In genomic region chr9:32424616-32425015, GRCh38 we compare ENCODE assay signal across 32 cellular contexts. TPM values are rescaled to one million over a fixed set of nuclear protein-coding genes. Genes with fewer than 3 reads are reported as not detected.
DNase-seq lines count a peak whose midpoint lies in the region; ATAC-seq, FAIRE-seq and TF ChIP-seq lines count a peak whose summit lies in the region.
"Had no signal": no experiment of that assay in that cellular context is flagged by ENCODE, and none has a peak within 500 bp of the region (broad histone marks: within the 10 kb centered on the region; RNA-seq: fewer than 3 reads in every experiment).

No MANE protein-coding gene starts in this region.

- H3K36me3 ChIP-seq in left lung: peaks cover 0 to 60% of the 10 kb centered on the region in 2 donors

- peaks cover 6% of the 10 kb centered on the region for H3K4me1 Mint-ChIP-seq in activated naive CD8-positive, alpha-beta T cell treated with anti-CD3 and anti-CD28 coated beads, Interleukin-2, amount 10 ng/mL, durations not matched to agents 7 days and 5 days
- no peaks in the 10 kb centered on the region for H3K4me1 Mint-ChIP-seq in activated naive CD8-positive, alpha-beta T cell treated with anti-CD3 and anti-CD28 coated beads, Interleukin-2, amount 50 U/mL, for 24 hours
- no peaks in the 10 kb centered on the region for H3K4me1 Mint-ChIP-seq in mesothelial cell of epicardium
- H3K4me1 Mint-ChIP-seq: central memory CD8-positive, alpha-beta T cell had no signal

- peaks cover 15% of the 10 kb centered on the region for H3K36me3 Mint-ChIP-seq in activated naive CD8-positive, alpha-beta T cell treated with anti-CD3 and anti-CD28 coated beads, Interleukin-2, amount 10 ng/mL, durations not matched to agents 7 days and 5 days
- H3K36me3 Mint-ChIP-seq in activated naive CD8-positive, alpha-beta T cell treated with anti-CD3 and anti-CD28 coated beads, Interleukin-2, amount 50 U/mL, for 24 hours (ENCODE audit: low read depth): peaks cover 9% of the 10 kb centered on the region
- H3K36me3 Mint-ChIP-seq in mesothelial cell of epicardium: peaks cover 30% of the 10 kb centered on the region

- peak overlapping the region in 1 of 2 donors; percentile 6 for H3K27ac ChIP-seq in left lung
- H3K27ac ChIP-seq: epithelial cell of prostate, SJSA1, spleen had no signal

- no peak for ATAC-seq in activated naive CD8-positive, alpha-beta T cell treated with anti-CD3 and anti-CD28 coated beads, Interleukin-2, amount 10 ng/mL, durations not matched to agents 7 days and 5 days (ENCODE audit: low read depth)
- ATAC-seq in activated naive CD8-positive, alpha-beta T cell treated with anti-CD3 and anti-CD28 coated beads, Interleukin-2, amount 50 U/mL, for 24 hours: no peak
- ATAC-seq in left lung (peak; percentile 71), HG02840 (IDR thresholded peaks at IDR 0.05; ENCODE audit: low FRiP score, unreplicated experiment) (no peak)
- ATAC-seq: HCT116; stimulated activated naive CD8-positive, alpha-beta T cell treated with anti-CD3 and anti-CD28 coated beads, Interleukin-15, Interleukin-2, amounts not matched to agents 100 U/mL and 50 U/mL, for 24 hours had no signal

- H3K27me3 Mint-ChIP-seq in activated naive CD8-positive, alpha-beta T cell treated with anti-CD3 and anti-CD28 coated beads, Interleukin-2, amount 10 ng/mL, durations not matched to agents 7 days and 5 days: no peaks in the 10 kb centered on the region
- no peaks in the 10 kb centered on the region for H3K27me3 Mint-ChIP-seq in activated naive CD8-positive, alpha-beta T cell treated with anti-CD3 and anti-CD28 coated beads, Interleukin-2, amount 50 U/mL, for 24 hours
- H3K27me3 Mint-ChIP-seq in mesothelial cell of epicardium (ENCODE audit: low read depth): no peaks in the 10 kb centered on the region
- H3K27me3 Mint-ChIP-seq: activated T-cell treated with anti-CD3 and anti-CD28 coated beads, Interleukin-2, amount 50 U/mL, for 24 hours; central memory CD8-positive, alpha-beta T cell had no signal

- H3K27ac Mint-ChIP-seq in activated naive CD8-positive, alpha-beta T cell treated with anti-CD3 and anti-CD28 coated beads, Interleukin-2, amount 10 ng/mL, durations not matched to agents 7 days and 5 days: peak overlapping the region; percentile 7
- no peak overlapping the region for H3K27ac Mint-ChIP-seq in activated naive CD8-positive, alpha-beta T cell treated with anti-CD3 and anti-CD28 coated beads, Interleukin-2, amount 50 U/mL, for 24 hours
- no peak overlapping the region for H3K27ac Mint-ChIP-seq in mesothelial cell of epicardium
- H3K27ac Mint-ChIP-seq: activated T-cell treated with anti-CD3 and anti-CD28 coated beads, Interleukin-2, amount 50 U/mL, for 24 hours had no signal

- no peak overlapping the region for H3K4me3 Mint-ChIP-seq in activated naive CD8-positive, alpha-beta T cell treated with anti-CD3 and anti-CD28 coated beads, Interleukin-2, amount 10 ng/mL, durations not matched to agents 7 days and 5 days
- no peak overlapping the region for H3K4me3 Mint-ChIP-seq in activated naive CD8-positive, alpha-beta T cell treated with anti-CD3 and anti-CD28 coated beads, Interleukin-2, amount 50 U/mL, for 24 hours
- no peak overlapping the region for H3K4me3 Mint-ChIP-seq in mesothelial cell of epicardium
- H3K4me3 Mint-ChIP-seq: activated T-cell treated with anti-CD3 and anti-CD28 coated beads, Interleukin-2, amount 50 U/mL, for 24 hours; central memory CD8-positive, alpha-beta T cell had no signal

- no peaks in the 10 kb centered on the region for H3K4me1 ChIP-seq in left lung
- H3K4me1 ChIP-seq: spleen had no signal

- no peak for DNase-seq in activated naive CD8-positive, alpha-beta T cell treated with anti-CD3 and anti-CD28 coated beads, Interleukin-2, amount 10 ng/mL, durations not matched to agents 7 days and 5 days
- DNase-seq in activated naive CD8-positive, alpha-beta T cell treated with anti-CD3 and anti-CD28 coated beads, Interleukin-2, amount 50 U/mL, for 24 hours: no peak
- DNase-seq in amniotic epithelial cell (ENCODE audit: low read depth) (peak; percentile 55), left lung (peak in 1 of 2 donors; percentile 38), middle frontal gyrus (ENCODE audit: extremely low spot score, low spot score) (no peak), GM19239 (ENCODE audit: insufficient read length, low spot score) (no peak), mesothelial cell of epicardium (ENCODE audit: low spot score in 2 of 2, unreplicated experiment in 2 of 2) (no peak)
- DNase-seq: activated CD4-positive, alpha-beta T cell treated with anti-CD3 and anti-CD28 coated beads for 1 hour; activated CD8-positive, alpha-beta memory T cell treated with anti-CD3 and anti-CD28 coated beads for 24 hours; activated T-cell treated with anti-CD3 and anti-CD28 coated beads, Interleukin-2, amount 50 U/mL, for 24 hours; anterior cingulate cortex; COR-L47; hippocampal formation; Kasumi-1; NCI-H1092; NCI-H187 treated with DMSO at 0.1 percent for 48 hours; NCI-H345; NCI-H82; retina; spleen; stimulated activated CD4-positive, alpha-beta T cell treated with anti-CD3 and anti-CD28 coated beads, Interleukin-4, amount 100 ng/mL, for 24 hours; stimulated activated naive CD8-positive, alpha-beta T cell treated with anti-CD3 and anti-CD28 coated beads, Interleukin-15, Interleukin-2, amounts not matched to agents 100 U/mL and 50 U/mL, for 24 hours; T-helper 1 cell; trophoblast cell had no signal

- FAIRE-seq in GM19239 (lab: Jason Lieb, UNC): no peak
- FAIRE-seq: A204.1, GM18507 had no signal

- H3K9me3 Mint-ChIP-seq in activated naive CD8-positive, alpha-beta T cell treated with anti-CD3 and anti-CD28 coated beads, Interleukin-2, amount 10 ng/mL, durations not matched to agents 7 days and 5 days: no peaks in the 10 kb centered on the region
- no peaks in the 10 kb centered on the region for H3K9me3 Mint-ChIP-seq in activated naive CD8-positive, alpha-beta T cell treated with anti-CD3 and anti-CD28 coated beads, Interleukin-2, amount 50 U/mL, for 24 hours
- no peaks in the 10 kb centered on the region for H3K9me3 Mint-ChIP-seq in mesothelial cell of epicardium
- H3K9me3 Mint-ChIP-seq: activated T-cell treated with anti-CD3 and anti-CD28 coated beads, Interleukin-2, amount 50 U/mL, for 24 hours; central memory CD8-positive, alpha-beta T cell had no signal

- intact Hi-C loops in left lung (cut with DNase I): no loop called here

- H3K4me3 ChIP-seq in left lung: no peak overlapping the region
- H3K4me3 ChIP-seq: lung, SJSA1, spleen had no signal

- POLR2A ChIA-PET in activated naive CD8-positive, alpha-beta T cell treated with anti-CD3 and anti-CD28 coated beads, Interleukin-2, amount 10 ng/mL, durations not matched to agents 7 days and 5 days (lab: Charles Lee): no interaction called here

- no peaks in the 10 kb centered on the region for H3K9me3 ChIP-seq in left lung
- H3K9me3 ChIP-seq: SJSA1, spleen had no signal

- no peak for TF ChIP-seq CTCF in left lung (IDR thresholded peaks at IDR 0.05)
- no peak for TF ChIP-seq CTCF in mesothelial cell of epicardium (IDR thresholded peaks at IDR 0.05; ENCODE audit: unreplicated experiment)

- H3K27me3 ChIP-seq in left lung: no peaks in the 10 kb centered on the region
- H3K27me3 ChIP-seq: SJSA1, spleen had no signal

RNA-seq across cellular contexts. Expression of gene ACO1, which starts 40.2 kb away (rescaled TPM):
- total RNA-seq in activated naive CD8-positive, alpha-beta T cell treated with anti-CD3 and anti-CD28 coated beads, Interleukin-2, amount 10 ng/mL, durations not matched to agents 7 days and 5 days: 1 to 10 TPM; 8.5 to 9.1 TPM
- total RNA-seq in left lung (10 to 100 TPM; 40.2 to 45.1 TPM), mesothelial cell of epicardium (23.9 to 24.6 TPM (median 24.0 TPM) in 3 replicates)
